In genomic region chr5:103217101-103217500, GRCh38 we compare ENCODE assay signal across 21 cellular contexts.
"Had no signal": no experiment of that assay in that cellular context is flagged by ENCODE, and none has a peak within 500 bp of the region (broad histone marks: within the 10 kb centered on the region; RNA-seq: fewer than 3 reads in every experiment).

No MANE protein-coding gene starts in this region.

- DNase-seq: activated CD4-positive, alpha-beta T cell treated with anti-CD3 and anti-CD28 coated beads for 48 hours; activated CD4-positive, CD25-positive, alpha-beta regulatory T cell; activated CD8-positive, alpha-beta T cell treated with anti-CD3 and anti-CD28 coated beads for 36 hours; activated naive CD4-positive, alpha-beta T cell treated with anti-CD3 and anti-CD28 coated beads, Interleukin-2, amount 10 ng/mL, durations not matched to agents 7 days and 5 days; activated naive CD8-positive, alpha-beta T cell treated with anti-CD3 and anti-CD28 coated beads, Interleukin-2, amount 50 U/mL, for 24 hours; activated T-cell treated with anti-CD3 and anti-CD28 coated beads, Interleukin-2, amount 50 U/mL, for 24 hours; aorta; head of caudate nucleus; immature natural killer cell; naive B cell; stimulated activated CD4-positive, alpha-beta T cell treated with anti-CD3 and anti-CD28 coated beads, Interleukin-12 subunit alpha, Interleukin-12 subunit beta, amount 100 ng/mL, for 4 hours; stimulated activated CD4-positive, alpha-beta T cell treated with anti-CD3 and anti-CD28 coated beads, Interleukin-1b, Interleukin-23, amount 100 ng/mL, for 48 hours; stimulated activated CD8-positive, alpha-beta memory T cell treated with anti-CD3 and anti-CD28 coated beads, Interleukin-4, amount 100 ng/mL, for 48 hours; stimulated activated naive CD4-positive, alpha-beta T cell; T-helper 1 cell; T-helper 9 cell; tibial artery had no signal

- H3K36me3 ChIP-seq: breast epithelium, tibial artery had no signal

- H3K4me3 ChIP-seq: breast epithelium, tibial artery had no signal

- H3K9me3 ChIP-seq: breast epithelium, tibial artery had no signal

- ATAC-seq: activated CD8-positive, alpha-beta T cell treated with anti-CD3 and anti-CD28 coated beads for 36 hours; activated naive CD8-positive, alpha-beta T cell treated with anti-CD3 and anti-CD28 coated beads, Interleukin-2, amount 50 U/mL, for 24 hours had no signal

- H3K4me1 ChIP-seq: breast epithelium, tibial artery had no signal

- H3K27me3 ChIP-seq: breast epithelium, tibial artery had no signal

- H3K27ac ChIP-seq: breast epithelium, epithelial cell of prostate, tibial artery had no signal

- FAIRE-seq: frontal cortex, urothelium cell line had no signal
